13 cellular contexts compared by ENCODE assay signal in the genomic region with DNA sequence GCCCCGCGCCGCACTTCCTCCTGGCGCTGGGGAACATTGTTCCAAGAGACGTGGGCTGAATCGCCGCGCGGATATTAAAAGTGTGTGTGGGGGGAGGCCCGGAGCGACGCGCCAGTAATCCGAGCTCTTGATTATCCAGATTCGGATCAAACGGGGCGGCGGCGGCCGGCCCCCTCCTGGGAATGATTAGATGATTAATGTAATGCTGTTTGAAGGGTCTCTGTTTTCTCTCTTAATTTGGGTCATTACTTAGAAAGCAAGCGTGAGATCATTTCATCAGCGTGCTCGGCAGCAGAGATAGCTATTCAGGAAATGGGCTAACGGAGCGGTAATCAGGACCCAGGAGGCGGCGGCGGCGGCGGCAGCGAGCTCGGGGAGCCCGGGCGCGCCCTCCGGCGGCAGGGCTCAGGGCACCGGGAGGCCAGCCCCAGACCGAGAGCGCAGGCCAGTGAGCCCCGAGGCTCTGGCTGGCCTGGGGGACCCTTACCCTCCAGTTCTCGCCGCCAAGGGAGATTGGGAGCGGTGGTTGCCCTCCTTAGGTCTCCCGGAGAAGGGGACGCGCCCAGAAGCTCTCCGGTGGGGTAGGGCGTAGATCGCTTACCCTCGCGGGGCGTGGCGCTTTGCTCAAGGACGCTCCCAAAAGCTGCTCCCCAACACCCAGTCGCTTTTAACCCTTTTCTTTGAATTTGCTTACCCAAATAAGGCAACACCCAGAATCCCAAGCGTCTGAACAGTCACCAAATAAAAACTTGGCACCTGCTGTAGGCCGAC. TPM values are rescaled to one million over a fixed set of nuclear protein-coding genes. Genes with fewer than 3 reads are reported as not detected.
DNase-seq lines count a peak whose midpoint lies in the region; ATAC-seq and TF ChIP-seq lines count a peak whose summit lies in the region.
"Had no signal": no experiment of that assay in that cellular context is flagged by ENCODE, and none has a peak within 500 bp of the region (broad histone marks: within the 10 kb centered on the region; RNA-seq: fewer than 3 reads in every experiment).

No MANE protein-coding gene starts in this region.

- TF ChIP-seq CTCF in RWPE2 (IDR thresholded peaks at IDR 0.05; ENCODE audit: poor library complexity, severe bottlenecking) (peak; percentile 8), hepatocyte (IDR thresholded peaks at IDR 0.05; ENCODE audit: poor library complexity) (peak; percentile 22), psoas muscle (IDR thresholded peaks at IDR 0.05) (peak; percentile 19)

- H3K4me1 ChIP-seq in RWPE2 (ENCODE audit: insufficient read depth, poor library complexity, severe bottlenecking) (no peaks in the 10 kb centered on the region), hepatocyte (ENCODE audit: insufficient read depth) (peaks cover 11% of the 10 kb centered on the region), psoas muscle (peaks cover 8% of the 10 kb centered on the region)

- intact Hi-C loops in psoas muscle (cut with DNase I), result no loop called here

- H3K27me3 ChIP-seq in H7 (ENCODE audit: control insufficient read depth, insufficient read depth, low read length), result peaks cover 98% of the 10 kb centered on the region
- H3K27me3 ChIP-seq in RWPE2 (ENCODE audit: insufficient read depth, poor library complexity, severe bottlenecking), result peaks cover 96% of the 10 kb centered on the region
- H3K27me3 ChIP-seq in hepatocyte, result peaks cover 98% of the 10 kb centered on the region
- peaks cover 2 to 87% (median 56%) of the 10 kb centered on the region in 3 donors for H3K27me3 ChIP-seq in psoas muscle (ENCODE audit: insufficient read depth in 3 of 3, low read length in 2 of 3)

- 2% methylated on average over 58 of the region's 58 CpGs for WGBS in hepatocyte (ENCODE audit: low lambda C conversion rate, missing lambda C conversion rate)
- 2 to 3% (median 2%) methylated on average over 57 to 58 of the region's 58 CpGs for WGBS in psoas muscle, 3 donors

- H3K27ac ChIP-seq in RWPE2 (ENCODE audit: poor library complexity, severe bottlenecking) (no peak overlapping the region), hepatocyte (no peak overlapping the region), psoas muscle (no peak overlapping the region)

- H4K20me1 ChIP-seq in hepatocyte (ENCODE audit: insufficient read depth, poor library complexity, severe bottlenecking), result no peaks in the 10 kb centered on the region

- no peaks in the 10 kb centered on the region for H3K9me2 ChIP-seq in hepatocyte (replicated peaks; ENCODE audit: insufficient read depth)

- peak; percentile 87 for DNase-seq in H7
- DNase-seq in RWPE2 (ENCODE audit: low spot score), result no peak
- DNase-seq in hepatocyte (ENCODE audit: low spot score), result no peak
- DNase-seq in psoas muscle, result no peak
- no peak for DNase-seq in NCI-H1092 treated with DMSO at 0.1 percent for 48 hours (lab: John Stamatoyannopoulos, UW)
- DNase-seq in EL, result no peak
- DNase-seq: NCI-H1417, T-helper 2 cell had no signal

- no peak overlapping the region for H2AFZ ChIP-seq in hepatocyte

- no peaks in the 10 kb centered on the region for H3K79me2 ChIP-seq in hepatocyte

- H3K9me3 ChIP-seq in RWPE2 (ENCODE audit: severe bottlenecking), result no peaks in the 10 kb centered on the region
- H3K9me3 ChIP-seq in hepatocyte (ENCODE audit: low read depth), result no peaks in the 10 kb centered on the region
- H3K9me3 ChIP-seq in psoas muscle, result no peaks in the 10 kb centered on the region

- peak overlapping the region; percentile 68 for H3K4me2 ChIP-seq in hepatocyte

- ATAC-seq in RWPE2 (ENCODE audit: low read depth) (no peak), psoas muscle (peak in 3 of 4 donors; percentile 40 to 70 (median 58)), esophagus mucosa (no peak), HG02870 (IDR thresholded peaks at IDR 0.05; ENCODE audit: unreplicated experiment) (no peak)

- H3K4me3 ChIP-seq in H7 (ENCODE audit: insufficient read depth, low read depth, low read length), result peak overlapping the region; percentile 51
- H3K4me3 ChIP-seq in RWPE2 (ENCODE audit: severe bottlenecking), result no peak overlapping the region
- no peak overlapping the region for H3K4me3 ChIP-seq in hepatocyte
- peak overlapping the region; percentile 63 for H3K4me3 ChIP-seq in psoas muscle

- no peaks in the 10 kb centered on the region for H3K36me3 ChIP-seq in H7 (replicated peaks; ENCODE audit: control insufficient read depth, insufficient read depth, low read length)
- no peaks in the 10 kb centered on the region for H3K36me3 ChIP-seq in RWPE2 (ENCODE audit: low read depth)
- no peaks in the 10 kb centered on the region for H3K36me3 ChIP-seq in hepatocyte (replicated peaks; ENCODE audit: insufficient read depth, low read depth)
- no peaks in the 10 kb centered on the region for H3K36me3 ChIP-seq in psoas muscle (ENCODE audit: insufficient read depth in 1 of 2, low read depth in 1 of 2)

RNA-seq across cellular contexts. Expression of a gene that starts 4.5 kb away (rescaled TPM):
- total RNA-seq in H7 (2014; rRNA removed; shearing (Covaris generic)), result 0.14 TPM in 1 of 2 replicates, not detected in the other
- not detected in 2 replicates for total RNA-seq in hepatocyte
- polyA plus RNA-seq in hepatocyte, result not detected in 2 replicates
- total RNA-seq in psoas muscle, result not detected
- not detected for polyA plus RNA-seq in psoas muscle
- total RNA-seq in esophagus mucosa, result not detected
- total RNA-seq: aorta, fibroblast of lung, lower leg skin had no signal
- polyA plus RNA-seq: aorta, fibroblast of lung had no signal

Comparison
In these comparisons a context has a peak if more than half of its experiments do, and no peak if none do; other contexts are left out.
1. H3K4me3 ChIP-seq: peak in H7 (single experiment) and psoas muscle (single experiment); none in RWPE2 (single experiment) and hepatocyte (single experiment).
2. ATAC-seq: peak in psoas muscle (3 of 4); none in RWPE2 (single experiment), esophagus mucosa (single experiment) and HG02870 (single experiment).
3. Peak in every context shown above with its lines, with median percentiles within 50 percentile points of each other: CTCF ChIP-seq.